In genomic region chr5:160369990-160370712, GRCh38 we compare ENCODE assay signal across 9 cellular contexts. TPM values are rescaled to one million over a fixed set of nuclear protein-coding genes. Genes with fewer than 3 reads are reported as not detected.
DNase-seq lines count a peak whose midpoint lies in the region; ATAC-seq and TF ChIP-seq lines count a peak whose summit lies in the region.
"Had no signal": no experiment of that assay in that cellular context is flagged by ENCODE, and none has a peak within 500 bp of the region (broad histone marks: within the 10 kb centered on the region; RNA-seq: fewer than 3 reads in every experiment).

C1QTNF2 (minus strand) TSS chr5:160370626; CDS start chr5:160355011, 15,615 bp downstream.

- H3K27ac ChIP-seq in GM23338 (ENCODE audit: low read depth) (no peak within 1 kb of the TSS), SK-N-SH (ENCODE audit: low read depth in 2 of 2, low read length in 1 of 2) (no peak within 1 kb of the TSS), lung (ENCODE audit: low read depth in 1 of 2, low read length in 1 of 2) (peak within 1 kb of the TSS; percentile 55), stomach smooth muscle (ENCODE audit: low read length) (no peak within 1 kb of the TSS)
- no peak within 1 kb of the TSS for H3K27ac ChIP-seq in effector memory CD4-positive, alpha-beta T cell (ENCODE audit: insufficient read depth, low read length, poor library complexity, severe bottlenecking)
- H3K27ac ChIP-seq: KMS-11 had no signal

- H3K79me2 ChIP-seq in GM23338 (replicated peaks; ENCODE audit: insufficient read depth) (no peaks in the 10 kb centered on the region), SK-N-SH (ENCODE audit: insufficient read depth) (no peaks in the 10 kb centered on the region)

- TF ChIP-seq EP300 in SK-N-SH (IDR thresholded peaks at IDR 0.05; ENCODE audit: borderline replicate concordance in 1 of 2, low read depth in 1 of 2, low read length in 1 of 2): no peak

- no peak within 1 kb of the TSS for H3K27ac Mint-ChIP-seq in GM23338

- H3K4me3 ChIP-seq in GM23338: peak within 1 kb of the TSS; percentile 73
- peak within 1 kb of the TSS; percentile 59 to 63 for H3K4me3 ChIP-seq in SK-N-SH (ENCODE audit: low read depth in 2 of 2, low read length in 1 of 2)
- H3K4me3 ChIP-seq in effector memory CD4-positive, alpha-beta T cell (ENCODE audit: insufficient read depth, low read depth, low read length, poor library complexity, severe bottlenecking): peak within 1 kb of the TSS; percentile 12
- peak within 1 kb of the TSS; percentile 46 for H3K4me3 ChIP-seq in lung
- H3K4me3 ChIP-seq in stomach smooth muscle (ENCODE audit: low read length in 2 of 2): peak within 1 kb of the TSS; percentile 66 to 84

- no peaks in the 10 kb centered on the region for H3K9me3 ChIP-seq in SK-N-SH
- no peaks in the 10 kb centered on the region for H3K9me3 ChIP-seq in effector memory CD4-positive, alpha-beta T cell (ENCODE audit: control insufficient read depth, low read length)
- H3K9me3 ChIP-seq in lung (ENCODE audit: control insufficient read depth in 2 of 2, insufficient read depth in 1 of 2, low read length in 1 of 2): no peaks in the 10 kb centered on the region
- H3K9me3 ChIP-seq in stomach smooth muscle (ENCODE audit: control insufficient read depth in 2 of 2, low read length in 2 of 2): no peaks in the 10 kb centered on the region

- DNase-seq in CD1c-positive myeloid dendritic cell (ENCODE audit: extremely low spot score) (peak; percentile 37), GM23338 (ENCODE audit: low spot score) (peak; percentile 85), SK-N-SH (peak; percentile 77), lung (ENCODE audit: low spot score) (no peak), NCI-H2029 (lab: John Stamatoyannopoulos, UW) (no peak)
- no peak for DNase-seq in effector memory CD4-positive, alpha-beta T cell

- POLR2A ChIA-PET in SK-N-SH (lab: Yijun Ruan, JAX): interaction anchor here (0.8 kb wide), 1 partner anchor 10 kb away, joined by 4 read pairs; no protein-coding TSS in a partner anchor

- ATAC-seq in GM23338 (peak; percentile 91), lung (ENCODE audit: insufficient read depth, low FRiP score) (peak; percentile 60), GM21447 (IDR thresholded peaks at IDR 0.05; ENCODE audit: unreplicated experiment) (no peak)

- TF ChIP-seq CTCF in GM23338 (conservative IDR thresholded peaks at IDR 0.05; ENCODE audit: low read depth in 2 of 2): no peak
- no peak for TF ChIP-seq CTCF in SK-N-SH (IDR thresholded peaks at IDR 0.05)
- TF ChIP-seq CTCF in lung (IDR thresholded peaks at IDR 0.05; ENCODE audit: control extremely low read depth, extremely low read depth): no peak

- H3K36me3 Mint-ChIP-seq in GM23338 (ENCODE audit: low read depth): no peaks in the 10 kb centered on the region

- no peak for TF ChIP-seq RAD21 in SK-N-SH (IDR thresholded peaks at IDR 0.05; ENCODE audit: low read length)

- H3F3A ChIP-seq in GM23338 (replicated peaks; ENCODE audit: low read depth) (no peaks in the 10 kb centered on the region), SK-N-SH (replicated peaks; ENCODE audit: insufficient read depth) (no peaks in the 10 kb centered on the region)

- H3K9me2 ChIP-seq in GM23338 (ENCODE audit: insufficient read depth): no peaks in the 10 kb centered on the region
- H3K9me2 ChIP-seq in SK-N-SH: no peaks in the 10 kb centered on the region

- H3K4me1 ChIP-seq in GM23338 (ENCODE audit: insufficient read depth): peaks cover 5% of the 10 kb centered on the region; the same call in 1 of the 2 replicates
- H3K4me1 ChIP-seq in SK-N-SH (ENCODE audit: control insufficient read depth in 1 of 2, insufficient read depth in 2 of 2, low read depth in 1 of 2, low read length in 1 of 2): peaks cover 0 to 10% of the 10 kb centered on the region in 2 experiments; a peak in 1 of 4 replicates
- peaks cover 4% of the 10 kb centered on the region for H3K4me1 ChIP-seq in effector memory CD4-positive, alpha-beta T cell (ENCODE audit: control insufficient read depth, insufficient read depth, low read length, poor library complexity, severe bottlenecking)
- H3K4me1 ChIP-seq in lung (ENCODE audit: control insufficient read depth in 2 of 2, insufficient read depth in 2 of 2, low read length in 2 of 2): peaks cover 0 to 5% of the 10 kb centered on the region in 2 donors
- peaks cover 10% of the 10 kb centered on the region for H3K4me1 ChIP-seq in stomach smooth muscle (ENCODE audit: control insufficient read depth, insufficient read depth, low read length)

- H3K36me3 ChIP-seq in GM23338 (ENCODE audit: insufficient read depth) (no peaks in the 10 kb centered on the region), SK-N-SH (replicated peaks in 1 of 2; ENCODE audit: control insufficient read depth in 1 of 2, insufficient read depth in 2 of 2, low read length in 1 of 2) (no peaks in the 10 kb centered on the region), lung (ENCODE audit: control insufficient read depth in 2 of 2, insufficient read depth in 2 of 2, low read length in 2 of 2) (no peaks in the 10 kb centered on the region), stomach smooth muscle (ENCODE audit: control insufficient read depth in 2 of 2, insufficient read depth in 2 of 2, low read length in 2 of 2) (no peaks in the 10 kb centered on the region)
- H3K36me3 ChIP-seq in effector memory CD4-positive, alpha-beta T cell (ENCODE audit: control insufficient read depth, insufficient read depth, low read length): no peaks in the 10 kb centered on the region

- H3K4me2 ChIP-seq in GM23338 (peak within 1 kb of the TSS; percentile 96), SK-N-SH (peak within 1 kb of the TSS; percentile 69)
- H3K4me2 ChIP-seq: KMS-11 had no signal

- H3K27me3 ChIP-seq in GM23338 (ENCODE audit: insufficient read depth): peaks cover 30% of the 10 kb centered on the region
- no peaks in the 10 kb centered on the region; the same call in 1 of the 2 replicates for H3K27me3 ChIP-seq in SK-N-SH (ENCODE audit: insufficient read depth)
- peaks cover 17% of the 10 kb centered on the region for H3K27me3 ChIP-seq in effector memory CD4-positive, alpha-beta T cell (replicated peaks; ENCODE audit: control insufficient read depth, insufficient read depth, low read length, poor library complexity, severe bottlenecking)
- H3K27me3 ChIP-seq in lung (ENCODE audit: control insufficient read depth, insufficient read depth): no peaks in the 10 kb centered on the region
- H3K27me3 ChIP-seq in stomach smooth muscle (ENCODE audit: control insufficient read depth in 1 of 2, insufficient read depth in 2 of 2, low read length in 2 of 2): no peaks in the 10 kb centered on the region

- H2AFZ ChIP-seq in GM23338 (peak within 1 kb of the TSS; percentile 100), SK-N-SH (ENCODE audit: low read depth) (peak within 1 kb of the TSS; percentile 67)

- no peaks in the 10 kb centered on the region for H3K9me3 Mint-ChIP-seq in GM23338

- peak within 1 kb of the TSS; percentile 68 for H3K4me3 Mint-ChIP-seq in GM23338

- CTCF ChIA-PET in SK-N-SH (lab: Yijun Ruan, JAX): interaction anchor here (0.5 to 2.9 kb wide), 11 partner anchors 9 to 1111 kb away, joined by 3 to 16 read pairs (median 4); no protein-coding TSS in a partner anchor

- H4K20me1 ChIP-seq in GM23338 (replicated peaks; ENCODE audit: insufficient read depth) (no peaks in the 10 kb centered on the region), SK-N-SH (ENCODE audit: insufficient read depth) (no peaks in the 10 kb centered on the region)

- peak within 1 kb of the TSS; percentile 60; the same call in 1 of the 2 replicates for H3K9ac ChIP-seq in SK-N-SH
- H3K9ac ChIP-seq in stomach smooth muscle (ENCODE audit: low read length in 2 of 2): peak within 1 kb of the TSS; percentile 34 to 64
- H3K9ac ChIP-seq: KMS-11 had no signal

- peaks cover 9% of the 10 kb centered on the region for H3K4me1 Mint-ChIP-seq in GM23338

- H3K27me3 Mint-ChIP-seq in GM23338 (ENCODE audit: insufficient read depth, low read depth, poor library complexity): peaks cover 12% of the 10 kb centered on the region

- 6% methylated on average over 34 of the region's 45 CpGs for WGBS in SK-N-SH (ENCODE audit: low lambda C conversion rate)
- WGBS in lung, 2 donors: 3% methylated on average over 42 to 45 of the region's 45 CpGs

TF ChIP-seq in GM23338, 12 proteins besides CTCF, POLR2A, EP300 and RAD21 (continues in another document):
- TF ChIP-seq NANOG (IDR thresholded peaks at IDR 0.05; ENCODE audit: borderline replicate concordance) (no peak), CREB1 (CRISPR knock-in tag; IDR thresholded peaks at IDR 0.05; ENCODE audit: low read depth) (no peak; the same call in 1 of the 2 replicates)

TF ChIP-seq in SK-N-SH, 30 proteins besides CTCF, POLR2A, EP300 and RAD21 (continues in another document):
- no peak for TF ChIP-seq GABPA (IDR thresholded peaks at IDR 0.05; ENCODE audit: low read depth)
- TF ChIP-seq MXI1 (IDR thresholded peaks at IDR 0.05; ENCODE audit: low read depth, low read length): peak; percentile 14; the same call in 1 of the 2 replicates
- peak; percentile 7; the same call in 1 of the 2 replicates for TF ChIP-seq TCF12 (IDR thresholded peaks at IDR 0.05)
- peak; percentile 16; the same call in 1 of the 2 replicates for TF ChIP-seq JUND (IDR thresholded peaks at IDR 0.05)
- TF ChIP-seq, protein P1, sequence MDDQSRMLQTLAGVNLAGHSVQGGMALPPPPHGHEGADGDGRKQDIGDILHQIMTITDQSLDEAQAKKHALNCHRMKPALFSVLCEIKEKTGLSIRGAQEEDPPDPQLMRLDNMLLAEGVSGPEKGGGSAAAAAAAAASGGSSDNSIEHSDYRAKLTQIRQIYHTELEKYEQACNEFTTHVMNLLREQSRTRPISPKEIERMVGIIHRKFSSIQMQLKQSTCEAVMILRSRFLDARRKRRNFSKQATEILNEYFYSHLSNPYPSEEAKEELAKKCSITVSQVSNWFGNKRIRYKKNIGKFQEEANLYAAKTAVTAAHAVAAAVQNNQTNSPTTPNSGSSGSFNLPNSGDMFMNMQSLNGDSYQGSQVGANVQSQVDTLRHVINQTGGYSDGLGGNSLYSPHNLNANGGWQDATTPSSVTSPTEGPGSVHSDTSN (IDR thresholded peaks at IDR 0.05): no peak
- TF ChIP-seq, protein P2, sequence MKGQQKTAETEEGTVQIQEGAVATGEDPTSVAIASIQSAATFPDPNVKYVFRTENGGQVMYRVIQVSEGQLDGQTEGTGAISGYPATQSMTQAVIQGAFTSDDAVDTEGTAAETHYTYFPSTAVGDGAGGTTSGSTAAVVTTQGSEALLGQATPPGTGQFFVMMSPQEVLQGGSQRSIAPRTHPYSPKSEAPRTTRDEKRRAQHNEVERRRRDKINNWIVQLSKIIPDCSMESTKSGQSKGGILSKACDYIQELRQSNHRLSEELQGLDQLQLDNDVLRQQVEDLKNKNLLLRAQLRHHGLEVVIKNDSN (IDR thresholded peaks at IDR 0.05; ENCODE audit: borderline replicate concordance, low read depth): peak; percentile 93
- no peak for TF ChIP-seq NRF1 (IDR thresholded peaks at IDR 0.05; ENCODE audit: low read depth, low read length)

RNA-seq across cellular contexts. Expression of gene C1QTNF2, which starts in this region (rescaled TPM):
- 0.27 and 0.56 TPM in 2 replicates for total RNA-seq in GM23338 (2014; rRNA removed; shearing (Covaris generic))
- polyA plus RNA-seq in GM23338 (2016; fragmentation: Nextera tagmentation; extraction: Ambion mirVana) (0.61 and 0.92 TPM in 2 replicates), SK-N-SH (2012; rRNA removed) (0.65 and 0.67 TPM in 2 replicates), lung (1 to 10 TPM in 1 of 2 donors, under 1 TPM in 1; 0.62 to 1.1 TPM)
- polyA plus RNA-seq in SK-N-SH (2012; cell fraction: cytosol; rRNA removed): 0.22 and 0.54 TPM in 2 replicates
- 0.40 and 0.51 TPM in 2 replicates for polyA plus RNA-seq in SK-N-SH (2012; cell fraction: nucleus; rRNA removed)
- 1 to 10 TPM; 2.1 to 3.0 TPM for total RNA-seq in lung

Comparison
In these comparisons a context has a peak if more than half of its experiments do, and no peak if none do; other contexts are left out.
1. Peak in DNase-seq, ATAC-seq, H3K4me3 ChIP-seq and H3K4me2 ChIP-seq in GM23338; RNA of the gene not detected or under 1 TPM.
2. Peak in DNase-seq, H3K4me3 ChIP-seq, H3K9ac ChIP-seq and H3K4me2 ChIP-seq in SK-N-SH; RNA of the gene not detected or under 1 TPM.
3. H3K27ac ChIP-seq: peak in lung (2 of 2); none in GM23338 (single experiment), SK-N-SH (0 of 2), effector memory CD4-positive, alpha-beta T cell (single experiment) and stomach smooth muscle (single experiment).
4. H3K4me3 ChIP-seq: peak in every context shown above with its lines; median percentile 75 in stomach smooth muscle; 73 in GM23338; 61 in SK-N-SH; 46 in lung; 12 in effector memory CD4-positive, alpha-beta T cell.